ENCODE assay signal across 10 cellular contexts in genomic region chr12:22101749-22102243, GRCh38. TPM values are rescaled to one million over a fixed set of nuclear protein-coding genes. Genes with fewer than 3 reads are reported as not detected.
DNase-seq lines count a peak whose midpoint lies in the region; ATAC-seq, FAIRE-seq and TF ChIP-seq lines count a peak whose summit lies in the region.
"Had no signal": no experiment of that assay in that cellular context is flagged by ENCODE, and none has a peak within 500 bp of the region (broad histone marks: within the 10 kb centered on the region; RNA-seq: fewer than 3 reads in every experiment).

No MANE protein-coding gene starts in this region.

- H3K9me3 Mint-ChIP-seq in activated naive CD8-positive, alpha-beta T cell treated with anti-CD3 and anti-CD28 coated beads, Interleukin-2, amount 50 U/mL, for 24 hours = no peaks in the 10 kb centered on the region

- DNase-seq in activated naive CD8-positive, alpha-beta T cell treated with anti-CD3 and anti-CD28 coated beads, Interleukin-2, amount 50 U/mL, for 24 hours = no peak
- DNase-seq in HepG2 (ENCODE audit: low spot score) (no peak), NOMO-1 treated with dmso at 0.1 percent for 144 hours (lab: John Stamatoyannopoulos, UW; ENCODE audit: unreplicated experiment) (no peak), NCI-H1436 (lab: John Stamatoyannopoulos, UW) (no peak), NCI-H446 treated with DMSO at 0.1 percent for 48 hours (lab: John Stamatoyannopoulos, UW) (no peak), sigmoid colon (no peak)

- H3K4me3 ChIP-seq in HepG2 (replicated peaks in 1 of 3; ENCODE audit: insufficient read depth in 1 of 3, low read depth in 2 of 3, low read length in 3 of 3) = no peak overlapping the region
- no peak overlapping the region for H3K4me3 ChIP-seq in sigmoid colon

- H3K27me3 ChIP-seq in HepG2 (ENCODE audit: control insufficient read depth in 1 of 2, insufficient read depth in 2 of 2, low read length in 2 of 2) (no peaks in the 10 kb centered on the region), sigmoid colon (no peaks in the 10 kb centered on the region)

- H3K9ac ChIP-seq in HepG2 (ENCODE audit: insufficient read depth, low read depth, low read length) = no peak overlapping the region

- H3K4me2 ChIP-seq in HepG2 (ENCODE audit: low read depth, low read length) = peak overlapping the region; percentile 0; the same call in 1 of the 2 replicates

- no CpG with 5 or more reads among the region's 5 CpGs for WGBS in HepG2 (ENCODE audit: low lambda C conversion rate)
- WGBS in sigmoid colon, 2 donors = 49 to 75% methylated on average over 5 of the region's 5 CpGs

- H4K20me1 ChIP-seq in HepG2 (ENCODE audit: insufficient read depth, low read length) = no peaks in the 10 kb centered on the region

- no peak overlapping the region for H3K27ac Mint-ChIP-seq in activated naive CD8-positive, alpha-beta T cell treated with anti-CD3 and anti-CD28 coated beads, Interleukin-2, amount 50 U/mL, for 24 hours

- CTCF ChIA-PET in HepG2 (lab: Yijun Ruan, JAX; ENCODE audit: low intra/inter-chr PET ratio, low total read pairs) = interaction anchor here (1.4 to 1.5 kb wide), 2 partner anchors 234 to 341 kb away, joined by 5 to 15 read pairs; no protein-coding TSS in a partner anchor

- BruUV-seq in HepG2 (replicated peaks; lab: Mats Ljungman, UMichigan) = no TSS peak

- H3K4me3 Mint-ChIP-seq in activated naive CD8-positive, alpha-beta T cell treated with anti-CD3 and anti-CD28 coated beads, Interleukin-2, amount 50 U/mL, for 24 hours = no peak overlapping the region

- ATAC-seq in GM18502 (IDR thresholded peaks at IDR 0.05; ENCODE audit: poor library complexity, unreplicated experiment) (peak; percentile 39), HG02642 (IDR thresholded peaks at IDR 0.05; ENCODE audit: poor library complexity, unreplicated experiment) (peak; percentile 46), HepG2 (peak; percentile 38)
- ATAC-seq in activated naive CD8-positive, alpha-beta T cell treated with anti-CD3 and anti-CD28 coated beads, Interleukin-2, amount 50 U/mL, for 24 hours = peak; percentile 78
- ATAC-seq: Panc1 had no signal

- peaks cover 6% of the 10 kb centered on the region for H3K27me3 Mint-ChIP-seq in activated naive CD8-positive, alpha-beta T cell treated with anti-CD3 and anti-CD28 coated beads, Interleukin-2, amount 50 U/mL, for 24 hours

- in situ Hi-C loops in HepG2 (cut with HindIII; ENCODE audit: extremely low pct_ligation_motif_present, low pct_unique_long_range_greater_than_20kb) = loop anchor here (5.0 kb wide), 1 partner anchor 236 kb away; no protein-coding TSS in a partner anchor

- no peak for FAIRE-seq in HepG2 (lab: Jason Lieb, UNC)
- FAIRE-seq: islet of Langerhans had no signal

- POLR2A ChIA-PET in HepG2 (lab: Yijun Ruan, JAX) = no interaction called here

- intact Hi-C loops in HepG2 (cut with micrococcal nuclease; ENCODE audit: unreplicated experiment) (loop anchor here (1.0 kb wide), 2 partner anchors 234 to 342 kb away; no protein-coding TSS in a partner anchor), sigmoid colon (cut with DNase I) (loop anchor here (1.0 to 5.0 kb wide), 2 partner anchors 234 to 341 kb away; no protein-coding TSS in a partner anchor)

- H3K79me2 ChIP-seq in HepG2 (ENCODE audit: insufficient read depth, low read length) = no peaks in the 10 kb centered on the region

- TF ChIP-seq EP300 in HepG2 (IDR thresholded peaks at IDR 0.05; ENCODE audit: low read depth in 2 of 2, low read length in 2 of 2) (no peak), HepG2 (CRISPR knock-in tag; IDR thresholded peaks at IDR 0.05; ENCODE audit: borderline replicate concordance) (no peak), sigmoid colon (IDR thresholded peaks at IDR 0.05) (no peak)

- H2AFZ ChIP-seq in HepG2 (ENCODE audit: low read length) = no peak overlapping the region

- H3K36me3 ChIP-seq in HepG2 (replicated peaks in 1 of 2; ENCODE audit: control insufficient read depth in 1 of 2, insufficient read depth in 2 of 2, low read length in 2 of 2) (no peaks in the 10 kb centered on the region), sigmoid colon (no peaks in the 10 kb centered on the region)

- no peak for TF ChIP-seq POLR2A in HepG2 (IDR thresholded peaks at IDR 0.05; ENCODE audit: insufficient read depth in 1 of 2, low read depth in 2 of 2, low read length in 2 of 2)
- TF ChIP-seq POLR2A in sigmoid colon (IDR thresholded peaks at IDR 0.05) = no peak

- peaks cover 9% of the 10 kb centered on the region for H3K4me1 Mint-ChIP-seq in activated naive CD8-positive, alpha-beta T cell treated with anti-CD3 and anti-CD28 coated beads, Interleukin-2, amount 50 U/mL, for 24 hours

- no peaks in the 10 kb centered on the region for H3K36me3 Mint-ChIP-seq in activated naive CD8-positive, alpha-beta T cell treated with anti-CD3 and anti-CD28 coated beads, Interleukin-2, amount 50 U/mL, for 24 hours (ENCODE audit: low read depth)

- TF ChIP-seq CTCF in HepG2 (CRISPR knock-in tag; IDR thresholded peaks at IDR 0.05) (no peak), sigmoid colon (IDR thresholded peaks at IDR 0.05) (no peak)

- H3K27ac ChIP-seq in HepG2 (ENCODE audit: extremely low read length, insufficient read depth, low read length) (no peak overlapping the region), sigmoid colon (no peak overlapping the region)

- H3K9me3 ChIP-seq in HepG2 (ENCODE audit: low read length) (no peaks in the 10 kb centered on the region), sigmoid colon (no peaks in the 10 kb centered on the region)

- TF ChIP-seq RAD21 in HepG2 (CRISPR knock-in tag; IDR thresholded peaks at IDR 0.05) = no peak

- H3K4me1 ChIP-seq in HepG2 (ENCODE audit: insufficient read depth, low read length) (no peaks in the 10 kb centered on the region), sigmoid colon (no peaks in the 10 kb centered on the region)

TF ChIP-seq in HepG2, 621 proteins besides CTCF, POLR2A, EP300 and RAD21 (continues in another document):
- TF ChIP-seq KDM3A (CRISPR knock-in tag; IDR thresholded peaks at IDR 0.05; ENCODE audit: low read depth) = no peak
- TF ChIP-seq, protein P1, sequence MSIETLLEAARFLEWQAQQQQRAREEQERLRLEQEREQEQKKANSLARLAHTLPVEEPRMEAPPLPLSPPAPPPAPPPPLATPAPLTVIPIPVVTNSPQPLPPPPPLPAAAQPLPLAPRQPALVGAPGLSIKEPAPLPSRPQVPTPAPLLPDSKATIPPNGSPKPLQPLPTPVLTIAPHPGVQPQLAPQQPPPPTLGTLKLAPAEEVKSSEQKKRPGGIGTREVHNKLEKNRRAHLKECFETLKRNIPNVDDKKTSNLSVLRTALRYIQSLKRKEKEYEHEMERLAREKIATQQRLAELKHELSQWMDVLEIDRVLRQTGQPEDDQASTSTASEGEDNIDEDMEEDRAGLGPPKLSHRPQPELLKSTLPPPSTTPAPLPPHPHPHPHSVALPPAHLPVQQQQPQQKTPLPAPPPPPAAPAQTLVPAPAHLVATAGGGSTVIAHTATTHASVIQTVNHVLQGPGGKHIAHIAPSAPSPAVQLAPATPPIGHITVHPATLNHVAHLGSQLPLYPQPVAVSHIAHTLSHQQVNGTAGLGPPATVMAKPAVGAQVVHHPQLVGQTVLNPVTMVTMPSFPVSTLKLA (IDR thresholded peaks at IDR 0.05) = no peak
- TF ChIP-seq ZBTB42 (CRISPR knock-in tag; IDR thresholded peaks at IDR 0.05) = no peak
- TF ChIP-seq KAT8 (CRISPR knock-in tag; IDR thresholded peaks at IDR 0.05) = no peak
- no peak for TF ChIP-seq JDP2 (CRISPR knock-in tag; IDR thresholded peaks at IDR 0.05; ENCODE audit: borderline replicate concordance)
- no peak for TF ChIP-seq HOXA9 (CRISPR knock-in tag; IDR thresholded peaks at IDR 0.05; ENCODE audit: borderline replicate concordance)
- TF ChIP-seq TOPORS (CRISPR knock-in tag; IDR thresholded peaks at IDR 0.05) = no peak
- no peak for TF ChIP-seq ZNF160 (CRISPR knock-in tag; IDR thresholded peaks at IDR 0.05)
- TF ChIP-seq ZIK1 (CRISPR knock-in tag; IDR thresholded peaks at IDR 0.05; ENCODE audit: borderline replicate concordance, low read depth) = no peak
- no peak for TF ChIP-seq ZNF205 (CRISPR knock-in tag; IDR thresholded peaks at IDR 0.05)
- TF ChIP-seq ZNF138 (CRISPR knock-in tag; IDR thresholded peaks at IDR 0.05; ENCODE audit: low read depth) = no peak
- TF ChIP-seq FOXK2 (IDR thresholded peaks at IDR 0.05) = no peak
- no peak for TF ChIP-seq PLRG1 (conservative IDR thresholded peaks at IDR 0.05)
- no peak for TF ChIP-seq FOSL1 (CRISPR knock-in tag; IDR thresholded peaks at IDR 0.05; ENCODE audit: borderline replicate concordance)

RNA-seq across cellular contexts. Expression of gene CMAS, which starts 55.8 kb away (rescaled TPM):
- 21.3 and 36.9 TPM in 2 replicates for total RNA-seq in HepG2 (2016; rRNA removed; fragmentation: Illumina TruSeq; extraction: Trizol)
- total RNA-seq in HepG2 (2016; cell fraction: cytosol; rRNA removed; fragmentation: Illumina TruSeq; extraction: Trizol; ENCODE audit: low read depth) = 4.4 and 5.2 TPM in 2 replicates
- 23.1 and 33.9 TPM in 2 replicates for total RNA-seq in HepG2 (2016; cell fraction: insoluble cytoplasmic fraction; rRNA removed; fragmentation: Illumina TruSeq; extraction: Trizol)
- 14.8 and 16.3 TPM in 2 replicates for total RNA-seq in HepG2 (2016; cell fraction: membrane; rRNA removed; fragmentation: Illumina TruSeq; extraction: Trizol)
- total RNA-seq in HepG2 (2016; cell fraction: nucleus; rRNA removed; fragmentation: Illumina TruSeq; extraction: Trizol) = 14.6 and 15.2 TPM in 2 replicates
- 10.2 and 14.0 TPM in 2 replicates for polyA plus RNA-seq in HepG2 (2011; rRNA removed)
- polyA plus RNA-seq in HepG2 (2011; cell fraction: cytosol; rRNA removed) = 5.4 and 7.3 TPM in 2 replicates
- polyA plus RNA-seq in HepG2 (2011; cell fraction: nucleus; rRNA removed) = 3.2 and 3.8 TPM in 2 replicates
- polyA plus RNA-seq in HepG2 (2012) = 21.3 and 28.2 TPM in 2 replicates
- 6.6 and 9.0 TPM in 2 replicates for polyA plus RNA-seq in HepG2 (2016; cell fraction: cytosol; fragmentation: Illumina TruSeq; extraction: Trizol; ENCODE audit: low read depth)
- polyA plus RNA-seq in HepG2 (2016; cell fraction: insoluble cytoplasmic fraction; fragmentation: Illumina TruSeq; extraction: Trizol; ENCODE audit: low read depth) = 48.7 and 54.8 TPM in 2 replicates
- 16.4 and 17.9 TPM in 2 replicates for polyA plus RNA-seq in HepG2 (2016; cell fraction: membrane; fragmentation: Illumina TruSeq; extraction: Trizol; ENCODE audit: low read depth)
- polyA plus RNA-seq in HepG2 (2016; cell fraction: nucleus; fragmentation: Illumina TruSeq; extraction: Trizol; ENCODE audit: insufficient read depth, low read depth) = 29.4 and 31.0 TPM in 2 replicates
- polyA minus RNA-seq in HepG2 (2011; rRNA and poly(A)+ RNA removed; ENCODE audit: low replicate concordance) = 1.9 and 2.7 TPM in 2 replicates
- 6.2 and 6.4 TPM in 2 replicates for polyA minus RNA-seq in HepG2 (2011; cell fraction: cytosol; rRNA and poly(A)+ RNA removed)
- polyA minus RNA-seq in HepG2 (2011; cell fraction: nucleus; rRNA and poly(A)+ RNA removed) = 6.8 and 7.2 TPM in 2 replicates
- total RNA-seq in sigmoid colon = 10 to 100 TPM; 23.3 to 35.1 (median 30.1) TPM
- polyA plus RNA-seq in sigmoid colon = 100 to 1,000 TPM; 121 to 226 (median 153) TPM
